ENCODE assay signal across 8 cellular contexts in genomic region chr19:5961969-5962945, GRCh38. TPM values are rescaled to one million over a fixed set of nuclear protein-coding genes. Genes with fewer than 3 reads are reported as not detected.
DNase-seq lines count a peak whose midpoint lies in the region; TF ChIP-seq lines count a peak whose summit lies in the region.

No MANE protein-coding gene starts in this region.

- H4K20me1 ChIP-seq in hepatocyte (ENCODE audit: insufficient read depth, poor library complexity, severe bottlenecking): peaks cover 74% of the 10 kb centered on the region

- H3K9me3 ChIP-seq in hepatocyte (ENCODE audit: low read depth): no peaks in the 10 kb centered on the region

- no peak for TF ChIP-seq CTCF in hepatocyte (IDR thresholded peaks at IDR 0.05; ENCODE audit: poor library complexity)

- DNase-seq in stimulated activated CD4-positive, alpha-beta T cell treated with anti-CD3 and anti-CD28 coated beads, Interleukin-15, amount 100 ng/mL, for 24 hours: peak; percentile 63
- DNase-seq in stimulated activated CD4-positive, alpha-beta T cell treated with anti-CD3 and anti-CD28 coated beads, Interleukin-12 subunit alpha, Interleukin-12 subunit beta, amount 100 ng/mL, for 4 hours: no peak
- DNase-seq in SHP77 (lab: John Stamatoyannopoulos, UW): peak; percentile 97
- DNase-seq in activated naive CD4-positive, alpha-beta T cell treated with anti-CD3 and anti-CD28 coated beads, Interleukin-2, amount 50 U/mL, for 16 hours: peak; percentile 31
- peak; percentile 83 for DNase-seq in hepatocyte (ENCODE audit: low spot score)
- DNase-seq in stimulated activated CD4-positive, alpha-beta T cell treated with anti-CD3 and anti-CD28 coated beads, Interleukin-4, amount 100 ng/mL, for 1 hour: peak; percentile 33
- DNase-seq in occipital lobe (lab: John Stamatoyannopoulos, UW): no peak
- DNase-seq in HPDE6-E6E7 (ENCODE audit: extremely low spot score): no peak

- peak overlapping the region; percentile 70 for H3K4me2 ChIP-seq in hepatocyte

- no peaks in the 10 kb centered on the region for H3K9me2 ChIP-seq in hepatocyte (replicated peaks; ENCODE audit: insufficient read depth)

- H2AFZ ChIP-seq in hepatocyte: no peak overlapping the region

- H3K4me3 ChIP-seq in hepatocyte: no peak overlapping the region

- peak overlapping the region; percentile 93 for H3K27ac ChIP-seq in hepatocyte

- H3K4me1 ChIP-seq in hepatocyte (ENCODE audit: insufficient read depth): peaks cover 73% of the 10 kb centered on the region

- no peaks in the 10 kb centered on the region for H3K27me3 ChIP-seq in hepatocyte

- H3K36me3 ChIP-seq in hepatocyte (replicated peaks; ENCODE audit: insufficient read depth, low read depth): no peaks in the 10 kb centered on the region

- peaks cover 96% of the 10 kb centered on the region for H3K79me2 ChIP-seq in hepatocyte

- WGBS in hepatocyte (ENCODE audit: low lambda C conversion rate, missing lambda C conversion rate): 50% methylated on average over 29 of the region's 29 CpGs

RNA-seq across cellular contexts. Expression of gene RANBP3, which starts 15.7 kb away (rescaled TPM):
- total RNA-seq in hepatocyte (51.0 and 78.1 TPM in 2 replicates), occipital lobe (35.4 TPM)
- 10.4 and 16.4 TPM in 2 replicates for polyA plus RNA-seq in hepatocyte

RNA-seq across cellular contexts. Expression of gene CAPS, which starts 48.2 kb away (rescaled TPM):
- total RNA-seq in hepatocyte (7.5 and 15.5 TPM in 2 replicates), occipital lobe (7.0 TPM)
- 17.8 and 23.1 TPM in 2 replicates for polyA plus RNA-seq in hepatocyte

RNA-seq across cellular contexts. Expression of gene VMAC, which starts 57.6 kb away (rescaled TPM):
- total RNA-seq in hepatocyte (4.3 and 5.9 TPM in 2 replicates), occipital lobe (4.1 TPM)
- polyA plus RNA-seq in hepatocyte: 3.1 and 4.5 TPM in 2 replicates

RNA-seq across cellular contexts. Expression of gene NDUFA11, which starts 58.7 kb away (rescaled TPM):
- total RNA-seq in hepatocyte: 158 and 171 TPM in 2 replicates
- polyA plus RNA-seq in hepatocyte: 437 and 441 TPM in 2 replicates
- 79.9 TPM for total RNA-seq in occipital lobe

Comparison
In these comparisons a context has a peak if more than half of its experiments do, and no peak if none do; other contexts are left out.
1. DNase-seq: peak in stimulated activated CD4-positive, alpha-beta T cell treated with anti-CD3 and anti-CD28 coated beads, Interleukin-15, amount 100 ng/mL, for 24 hours (single experiment), SHP77 (2 of 2), activated naive CD4-positive, alpha-beta T cell treated with anti-CD3 and anti-CD28 coated beads, Interleukin-2, amount 50 U/mL, for 16 hours (single experiment), hepatocyte (single experiment) and stimulated activated CD4-positive, alpha-beta T cell treated with anti-CD3 and anti-CD28 coated beads, Interleukin-4, amount 100 ng/mL, for 1 hour (single experiment); none in stimulated activated CD4-positive, alpha-beta T cell treated with anti-CD3 and anti-CD28 coated beads, Interleukin-12 subunit alpha, Interleukin-12 subunit beta, amount 100 ng/mL, for 4 hours (single experiment), occipital lobe (single experiment) and HPDE6-E6E7 (single experiment).